Comparison of ENCODE assay signal across 29 cellular contexts in the genomic region with DNA sequence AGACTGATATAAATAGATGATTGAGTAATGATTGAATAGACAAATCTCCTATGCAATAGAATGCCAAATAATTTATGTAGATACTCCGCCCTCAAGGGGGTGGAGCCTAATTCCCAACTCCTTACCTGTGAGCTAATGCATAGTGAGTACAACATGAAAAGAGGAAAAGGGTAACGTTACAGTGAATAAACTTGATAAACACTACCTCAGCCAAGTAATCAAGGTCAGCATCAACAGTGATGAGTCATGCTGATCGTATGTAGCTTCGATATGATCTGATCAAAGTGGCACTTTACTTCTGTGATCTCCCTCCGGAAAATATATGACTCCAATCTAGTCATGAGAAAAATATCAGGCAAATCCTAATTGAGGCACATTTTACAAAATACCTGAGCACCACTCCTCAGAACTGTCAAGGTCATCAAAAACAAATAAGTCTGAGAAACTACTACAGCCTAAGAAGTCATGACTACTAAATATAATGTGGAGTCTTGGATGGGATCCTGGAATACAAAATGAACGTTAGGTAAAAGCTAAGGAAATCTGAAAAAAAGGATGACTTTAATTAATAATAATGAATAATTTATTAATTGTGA.
A peak's percentile ranks its signal among the peaks of the same experiment; 100 is the strongest.
DNase-seq lines count a peak whose midpoint lies in the region; ATAC-seq and TF ChIP-seq lines count a peak whose summit lies in the region.
"Had no signal": no experiment of that assay in that cellular context is flagged by ENCODE, and none has a peak within 500 bp of the region (broad histone marks: within the 10 kb centered on the region; RNA-seq: fewer than 3 reads in every experiment).

No MANE protein-coding gene starts in this region.

- no peaks in the 10 kb centered on the region for H3K4me1 ChIP-seq in mammary epithelial cell (ENCODE audit: insufficient read depth, low read length)
- H3K4me1 ChIP-seq: ascending aorta had no signal

- 82% methylated on average over 6 of the region's 6 CpGs for WGBS in mammary epithelial cell (ENCODE audit: low coverage, missing lambda C conversion rate)

- H3K27ac Mint-ChIP-seq in stimulated activated naive CD8-positive, alpha-beta T cell treated with anti-CD3 and anti-CD28 coated beads, Interleukin-15, amount 100 ng/mL, for 72 hours: no peak overlapping the region
- H3K27ac Mint-ChIP-seq in glutamatergic neuron (ENCODE audit: unreplicated experiment): no peak overlapping the region
- H3K27ac Mint-ChIP-seq: activated naive CD4-positive, alpha-beta T cell treated with anti-CD3 and anti-CD28 coated beads, Interleukin-2, amount 50 U/mL, for 24 hours; IgD-negative memory B cell; memory B cell had no signal

- TF ChIP-seq CTCF in mammary epithelial cell (conservative IDR thresholded peaks at IDR 0.05 in 1 of 2, IDR thresholded peaks at IDR 0.05 in 1 of 2; ENCODE audit: extremely low read depth in 1 of 2, insufficient read depth in 1 of 2, low read depth in 1 of 2, low read length in 2 of 2): no peak
- TF ChIP-seq CTCF in glutamatergic neuron (IDR thresholded peaks at IDR 0.05; ENCODE audit: partially characterized antibody, unreplicated experiment): no peak

- H3K4me3 ChIP-seq in mammary epithelial cell (replicated peaks in 1 of 3; ENCODE audit: insufficient read depth in 1 of 3, low read depth in 2 of 3, low read length in 3 of 3): no peak overlapping the region
- H3K4me3 ChIP-seq: ascending aorta, gastrocnemius medialis, GM23248, smooth muscle cell had no signal

- no TSS peak for BruUV-seq in mammary epithelial cell (replicated peaks; lab: Mats Ljungman, UMichigan)

- H3K36me3 Mint-ChIP-seq in glutamatergic neuron (ENCODE audit: unreplicated experiment): no peaks in the 10 kb centered on the region
- H3K36me3 Mint-ChIP-seq: CD4-positive, CD25-positive, alpha-beta regulatory T cell; IgD-negative memory B cell had no signal

- no peaks in the 10 kb centered on the region for H3K9me3 ChIP-seq in mammary epithelial cell (replicated peaks; ENCODE audit: insufficient read depth, low read length)
- H3K9me3 ChIP-seq: ascending aorta, gastrocnemius medialis had no signal

- H3K27me3 Mint-ChIP-seq in stimulated activated naive CD8-positive, alpha-beta T cell treated with anti-CD3 and anti-CD28 coated beads, Interleukin-15, amount 100 ng/mL, for 72 hours: no peaks in the 10 kb centered on the region
- H3K27me3 Mint-ChIP-seq in glutamatergic neuron (ENCODE audit: unreplicated experiment): no peaks in the 10 kb centered on the region
- H3K27me3 Mint-ChIP-seq: activated naive CD4-positive, alpha-beta T cell treated with anti-CD3 and anti-CD28 coated beads, Interleukin-2, amount 50 U/mL, for 24 hours; CD4-positive, CD25-positive, alpha-beta regulatory T cell; IgD-negative memory B cell; memory B cell; naive B cell had no signal

- peaks cover 0 to 3% of the 10 kb centered on the region in 2 donors for H3K9me3 Mint-ChIP-seq in stimulated activated naive CD8-positive, alpha-beta T cell treated with anti-CD3 and anti-CD28 coated beads, Interleukin-15, amount 100 ng/mL, for 72 hours
- peaks cover 2% of the 10 kb centered on the region for H3K9me3 Mint-ChIP-seq in glutamatergic neuron (ENCODE audit: unreplicated experiment)
- H3K9me3 Mint-ChIP-seq: activated naive CD4-positive, alpha-beta T cell treated with anti-CD3 and anti-CD28 coated beads, Interleukin-2, amount 50 U/mL, for 24 hours; memory B cell had no signal

- DNase-seq in ELR (ENCODE audit: low read depth) (peak; percentile 84), NCI-H69 (lab: John Stamatoyannopoulos, UW) (peak; percentile 2), mammary epithelial cell (peak; percentile 13), mucosa of gallbladder (ENCODE audit: low spot score) (peak; percentile 13), NCI-H2171 treated with DMSO at 0.1 percent for 48 hours (lab: John Stamatoyannopoulos, UW) (no peak), glutamatergic neuron (no peak)
- DNase-seq in stimulated activated naive CD8-positive, alpha-beta T cell treated with anti-CD3 and anti-CD28 coated beads, Interleukin-15, amount 100 ng/mL, for 72 hours: no peak
- no peak for DNase-seq in stimulated activated CD4-positive, alpha-beta T cell treated with anti-CD3 and anti-CD28 coated beads, Interleukin-1b, Interleukin-23, amount 100 ng/mL, for 48 hours
- DNase-seq: activated CD4-positive, alpha-beta T cell treated with anti-CD3 and anti-CD28 coated beads for 48 hours; CD4-positive, CD25-positive, alpha-beta regulatory T cell; DMS79; effector CD4-positive, alpha-beta T cell; gastrocnemius medialis; GM23248; kidney; naive B cell; NCI-H1436 treated with DMSO at 0.1 percent for 48 hours; NCI-H526; nucleus accumbens; Right ventricle myocardium superior; stimulated activated CD4-positive, alpha-beta T cell treated with anti-CD3 and anti-CD28 coated beads, Interleukin-4, amount 100 ng/mL, for 1 hour; stimulated activated naive CD4-positive, alpha-beta T cell had no signal

- H3K27me3 ChIP-seq in mammary epithelial cell (ENCODE audit: insufficient read depth, low read length): no peaks in the 10 kb centered on the region
- H3K27me3 ChIP-seq: ascending aorta, gastrocnemius medialis had no signal

- H3K4me2 ChIP-seq in mammary epithelial cell (ENCODE audit: insufficient read depth, low read depth, low read length): no peak overlapping the region
- H3K4me2 ChIP-seq: smooth muscle cell had no signal

- H2AFZ ChIP-seq in mammary epithelial cell (ENCODE audit: low read depth, low read length): no peak overlapping the region
- H2AFZ ChIP-seq: GM23248 had no signal

- H3K36me3 ChIP-seq in mammary epithelial cell (ENCODE audit: insufficient read depth, low read length): no peaks in the 10 kb centered on the region
- H3K36me3 ChIP-seq: ascending aorta, gastrocnemius medialis had no signal

- peaks cover 4% of the 10 kb centered on the region for H3K79me2 ChIP-seq in mammary epithelial cell (ENCODE audit: insufficient read depth, low read length)

- in situ Hi-C loops in mammary epithelial cell (cut with MboI; ENCODE audit: low sequenced_read_pairs in 2 of 2): no loop called here

- no peak overlapping the region for H3K4me3 Mint-ChIP-seq in stimulated activated naive CD8-positive, alpha-beta T cell treated with anti-CD3 and anti-CD28 coated beads, Interleukin-15, amount 100 ng/mL, for 72 hours
- H3K4me3 Mint-ChIP-seq in glutamatergic neuron (ENCODE audit: unreplicated experiment): no peak overlapping the region
- H3K4me3 Mint-ChIP-seq: activated naive CD4-positive, alpha-beta T cell treated with anti-CD3 and anti-CD28 coated beads, Interleukin-2, amount 50 U/mL, for 24 hours; CD4-positive, CD25-positive, alpha-beta regulatory T cell; IgD-negative memory B cell; memory B cell; naive B cell had no signal

- H3K9ac ChIP-seq in mammary epithelial cell (ENCODE audit: insufficient read depth, low read length): no peak overlapping the region
- H3K9ac ChIP-seq: GM23248 had no signal

- no peaks in the 10 kb centered on the region for H4K20me1 ChIP-seq in mammary epithelial cell (ENCODE audit: insufficient read depth, low read length)

- intact Hi-C loops in mammary epithelial cell (cut with micrococcal nuclease): no loop called here

- peaks cover 16% of the 10 kb centered on the region for H3K4me1 Mint-ChIP-seq in stimulated activated naive CD8-positive, alpha-beta T cell treated with anti-CD3 and anti-CD28 coated beads, Interleukin-15, amount 100 ng/mL, for 72 hours
- peaks cover 4% of the 10 kb centered on the region for H3K4me1 Mint-ChIP-seq in glutamatergic neuron (ENCODE audit: low read depth, unreplicated experiment)

- H3K27ac ChIP-seq in mammary epithelial cell (ENCODE audit: insufficient read depth, low read depth, low read length): no peak overlapping the region
- H3K27ac ChIP-seq: ascending aorta, gastrocnemius medialis, GM23248, HL-60 had no signal

- dilution Hi-C loops in mammary epithelial cell (cut with HindIII; ENCODE audit: low sequenced_read_pairs): no loop called here

- CTCF ChIA-PET in mammary epithelial cell (lab: Charles Lee; ENCODE audit: low non-redundant PET): no interaction called here

- no peak for ATAC-seq in stimulated activated naive CD8-positive, alpha-beta T cell treated with anti-CD3 and anti-CD28 coated beads, Interleukin-15, amount 100 ng/mL, for 72 hours
- ATAC-seq: esophagus mucosa, gastrocnemius medialis had no signal

Comparison
In these comparisons a context has a peak if more than half of its experiments do, and no peak if none do; other contexts are left out.
1. DNase-seq: peak in ELR (single experiment), NCI-H69 (single experiment), mammary epithelial cell (single experiment) and mucosa of gallbladder (single experiment); none in NCI-H2171 treated with DMSO at 0.1 percent for 48 hours (single experiment), stimulated activated naive CD8-positive, alpha-beta T cell treated with anti-CD3 and anti-CD28 coated beads, Interleukin-15, amount 100 ng/mL, for 72 hours (0 of 2), glutamatergic neuron (single experiment) and stimulated activated CD4-positive, alpha-beta T cell treated with anti-CD3 and anti-CD28 coated beads, Interleukin-1b, Interleukin-23, amount 100 ng/mL, for 48 hours (single experiment).